In the genomic region with DNA sequence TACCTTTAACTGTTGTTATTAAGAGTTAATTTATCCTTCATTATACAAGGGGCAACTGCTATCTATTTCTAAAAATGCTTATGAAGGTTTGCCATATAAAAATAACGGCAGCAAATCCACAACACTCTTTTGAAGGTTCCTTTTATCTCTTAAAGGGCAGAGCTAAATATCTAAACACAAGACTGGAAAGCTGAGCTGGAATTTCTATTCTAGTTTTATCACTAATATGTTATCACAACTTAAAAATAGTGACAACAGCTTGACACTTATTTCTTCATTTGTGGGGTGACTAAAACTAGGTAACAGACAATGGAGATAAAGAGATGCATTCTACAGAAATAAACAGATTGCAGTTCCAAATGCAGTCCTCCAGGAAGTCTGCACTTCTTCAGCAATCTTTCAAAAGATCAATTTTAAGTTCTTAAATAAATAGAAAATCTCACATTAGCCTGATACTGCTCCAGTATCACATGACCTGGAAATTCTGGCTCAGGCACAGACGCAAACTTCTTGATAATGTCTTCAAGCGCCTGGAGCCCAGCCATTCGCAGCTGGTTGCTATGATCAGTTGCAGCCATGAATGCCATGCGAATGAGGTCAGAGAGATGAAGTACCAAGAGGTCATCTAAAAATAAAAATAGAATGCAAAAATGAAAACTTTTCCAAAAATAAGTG, we compare ENCODE assay signal across 13 cellular contexts. TPM values are rescaled to one million over a fixed set of nuclear protein-coding genes. Genes with fewer than 3 reads are reported as not detected.
DNase-seq lines count a peak whose midpoint lies in the region; ATAC-seq, FAIRE-seq and TF ChIP-seq lines count a peak whose summit lies in the region.
"Had no signal": no experiment of that assay in that cellular context is flagged by ENCODE, and none has a peak within 500 bp of the region (broad histone marks: within the 10 kb centered on the region; RNA-seq: fewer than 3 reads in every experiment).

No MANE protein-coding gene starts in this region.

- no peak overlapping the region for H3K27ac ChIP-seq in small intestine (ENCODE audit: low read depth in 1 of 2, low read length in 1 of 2)

- H3K4me3 Mint-ChIP-seq in activated T-cell treated with anti-CD3 and anti-CD28 coated beads, Interleukin-2, amount 50 U/mL, for 24 hours, result no peak overlapping the region
- no peak overlapping the region for H3K4me3 Mint-ChIP-seq in nephron
- H3K4me3 Mint-ChIP-seq: IgD-negative memory B cell, neural crest cell, T-cell had no signal

- H3K4me3 ChIP-seq in small intestine (ENCODE audit: low read depth in 1 of 2, low read length in 2 of 2), result no peak overlapping the region

- peaks cover 79% of the 10 kb centered on the region for H3K36me3 Mint-ChIP-seq in activated T-cell treated with anti-CD3 and anti-CD28 coated beads, Interleukin-2, amount 50 U/mL, for 24 hours (ENCODE audit: low read depth)
- H3K36me3 Mint-ChIP-seq in nephron (ENCODE audit: low read depth), result peaks cover 40% of the 10 kb centered on the region

- TF ChIP-seq POLR2A in GM12892 (IDR thresholded peaks at IDR 0.05; ENCODE audit: low read depth, low read length), result no peak

- no peaks in the 10 kb centered on the region for H3K9me3 Mint-ChIP-seq in activated T-cell treated with anti-CD3 and anti-CD28 coated beads, Interleukin-2, amount 50 U/mL, for 24 hours
- H3K9me3 Mint-ChIP-seq in nephron, result no peaks in the 10 kb centered on the region
- H3K9me3 Mint-ChIP-seq: IgD-negative memory B cell, neural crest cell, T-cell had no signal

- H3K9me3 ChIP-seq in small intestine (ENCODE audit: control insufficient read depth, low read depth), result no peaks in the 10 kb centered on the region

- WGBS in small intestine, 3 donors, result 68 to 86% (median 79%) methylated on average over 5 of the region's 5 CpGs

- no peaks in the 10 kb centered on the region for H3K4me1 ChIP-seq in small intestine (ENCODE audit: control insufficient read depth in 2 of 2, insufficient read depth in 1 of 2, low read depth in 1 of 2, low read length in 1 of 2)

- ATAC-seq in HG03025 (IDR thresholded peaks at IDR 0.05; ENCODE audit: low FRiP score, unreplicated experiment), result no peak
- ATAC-seq: T-cell had no signal

- H3K27me3 Mint-ChIP-seq in activated T-cell treated with anti-CD3 and anti-CD28 coated beads, Interleukin-2, amount 50 U/mL, for 24 hours, result no peaks in the 10 kb centered on the region
- H3K27me3 Mint-ChIP-seq in nephron (ENCODE audit: low read depth), result no peaks in the 10 kb centered on the region
- H3K27me3 Mint-ChIP-seq: IgD-negative memory B cell, T-cell had no signal

- TF ChIP-seq CTCF in nephron (IDR thresholded peaks at IDR 0.05; ENCODE audit: unreplicated experiment in 3 of 3), result no peak

- H3K36me3 ChIP-seq in small intestine (ENCODE audit: control insufficient read depth in 2 of 2, insufficient read depth in 2 of 2, low read length in 2 of 2), result peaks cover 2 to 10% of the 10 kb centered on the region in 2 donors

- peak overlapping the region; percentile 8 for H3K27ac Mint-ChIP-seq in activated T-cell treated with anti-CD3 and anti-CD28 coated beads, Interleukin-2, amount 50 U/mL, for 24 hours
- peak overlapping the region in 2 of 3 experiments; percentile 52 to 58 for H3K27ac Mint-ChIP-seq in nephron
- H3K27ac Mint-ChIP-seq: IgD-negative memory B cell, T-cell had no signal

- DNase-seq in activated T-cell treated with anti-CD3 and anti-CD28 coated beads, Interleukin-2, amount 50 U/mL, for 24 hours, result no peak
- DNase-seq in activated T-cell treated with anti-CD3 and anti-CD28 coated beads, Interleukin-2, amount 50 U/mL, for 48 hours, result no peak
- DNase-seq in foreskin melanocyte, result peak; percentile 40
- DNase-seq in GM12892 (ENCODE audit: insufficient read length), result no peak
- DNase-seq in NCI-H345 (lab: John Stamatoyannopoulos, UW), result no peak
- DNase-seq in small intestine, result no peak
- DNase-seq: glutamatergic neuron, NCI-H748 treated with DMSO at 0.1 percent for 48 hours, T-cell had no signal

- no peaks in the 10 kb centered on the region for H3K27me3 ChIP-seq in small intestine (ENCODE audit: control insufficient read depth in 2 of 2, insufficient read depth in 2 of 2, low read length in 2 of 2)

- FAIRE-seq in GM12892 (lab: Jason Lieb, UNC), result no peak
- FAIRE-seq in small intestine (lab: Jason Lieb, UNC), result no peak

- H3K4me1 Mint-ChIP-seq in activated T-cell treated with anti-CD3 and anti-CD28 coated beads, Interleukin-2, amount 50 U/mL, for 24 hours (ENCODE audit: low read depth), result no peaks in the 10 kb centered on the region
- peaks cover 12% of the 10 kb centered on the region for H3K4me1 Mint-ChIP-seq in nephron
- H3K4me1 Mint-ChIP-seq: neural crest cell had no signal

RNA-seq across cellular contexts. Expression of gene STRN, which starts 54.0 kb away (rescaled TPM):
- polyA plus RNA-seq in GM12892 (2012; ENCODE audit: missing spikeins), result 11.2 TPM
- polyA plus RNA-seq in small intestine, result 1 to 10 TPM; 4.9 to 6.7 (median 6.7) TPM
